In the genomic region with DNA sequence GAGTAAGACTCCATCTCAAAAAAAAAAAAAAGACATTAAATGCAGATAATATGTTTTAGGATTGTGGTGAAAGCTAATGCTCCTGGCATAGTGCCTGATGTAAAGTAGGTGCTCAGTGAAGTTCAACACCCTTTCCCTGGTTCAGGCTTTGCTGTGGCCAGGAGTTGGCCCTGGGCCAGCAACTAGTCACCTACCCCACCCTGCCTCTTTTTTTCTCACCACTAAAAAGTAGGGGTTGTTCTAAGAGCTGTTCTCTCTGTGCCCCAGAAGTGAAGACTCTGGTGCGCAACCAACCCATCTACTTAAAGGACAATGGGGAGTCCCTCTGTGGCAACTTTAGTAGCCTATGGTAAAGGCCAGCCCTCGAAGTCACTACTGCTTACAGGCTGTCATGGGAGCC, we compare ENCODE assay signal across 16 cellular contexts.
A peak's percentile ranks its signal among the peaks of the same experiment; 100 is the strongest.
DNase-seq lines count a peak whose midpoint lies in the region; ATAC-seq and TF ChIP-seq lines count a peak whose summit lies in the region.
"Had no signal": no experiment of that assay in that cellular context is flagged by ENCODE, and none has a peak within 500 bp of the region (broad histone marks: within the 10 kb centered on the region; RNA-seq: fewer than 3 reads in every experiment).

No MANE protein-coding gene starts in this region.

- H3K36me3 Mint-ChIP-seq in natural killer cell (no peaks in the 10 kb centered on the region), WTC11 (no peaks in the 10 kb centered on the region)
- no peaks in the 10 kb centered on the region for H3K36me3 Mint-ChIP-seq in natural killer cell treated with Interleukin-12 subunit alpha and Interleukin-12 subunit beta and Interleukin-15 and Interleukin-18, amount 100 ng/mL, for 72 hours

- CTCF ChIA-PET in WTC11 (lab: Charles Lee): interaction anchor here (1.1 to 2.1 kb wide), 3 partner anchors 11 to 96 kb away, joined by 3 to 7 read pairs (median 4); no protein-coding TSS in a partner anchor
- CTCF ChIA-PET in OCI-LY7 (lab: Charles Lee; ENCODE audit: unreplicated experiment): no interaction called here

- no peaks in the 10 kb centered on the region for H3K27me3 Mint-ChIP-seq in natural killer cell (ENCODE audit: low read depth in 2 of 2)
- no peaks in the 10 kb centered on the region for H3K27me3 Mint-ChIP-seq in natural killer cell treated with Interleukin-12 subunit alpha and Interleukin-12 subunit beta and Interleukin-15 and Interleukin-18, amount 100 ng/mL, for 72 hours
- no peaks in the 10 kb centered on the region for H3K27me3 Mint-ChIP-seq in WTC11 (ENCODE audit: low read depth)
- H3K27me3 Mint-ChIP-seq: stimulated activated naive CD8-positive, alpha-beta T cell treated with anti-CD3 and anti-CD28 coated beads, Interleukin-15, Interleukin-2, amounts not matched to agents 100 ng/mL and 50 ng/mL, for 24 hours had no signal

- no peaks in the 10 kb centered on the region for H3K9me3 ChIP-seq in Loucy (ENCODE audit: insufficient read depth, low read depth, low read length)
- no peaks in the 10 kb centered on the region for H3K9me3 ChIP-seq in OCI-LY7 (ENCODE audit: low read length)
- H3K9me3 ChIP-seq: BLaER1, heart left ventricle, pancreas had no signal

- H3K36me3 ChIP-seq in Loucy (ENCODE audit: insufficient read depth, low read length): peaks cover 5% of the 10 kb centered on the region; the same call in 1 of the 2 replicates
- no peaks in the 10 kb centered on the region for H3K36me3 ChIP-seq in OCI-LY7 (ENCODE audit: insufficient read depth, low read length)

- H3K4me3 ChIP-seq in Loucy (ENCODE audit: low read length, poor library complexity, severe bottlenecking): peak overlapping the region; percentile 0
- no peak overlapping the region for H3K4me3 ChIP-seq in OCI-LY7 (ENCODE audit: low read depth, low read length, poor library complexity, severe bottlenecking)
- H3K4me3 ChIP-seq: BLaER1, GM12878, heart left ventricle, pancreas had no signal

- H3F3A ChIP-seq in Loucy (ENCODE audit: low read depth): no peaks in the 10 kb centered on the region

- in situ Hi-C loops in GM13977 (cut with MboI; ENCODE audit: low pct_unique_long_range_greater_than_20kb, low sequenced_read_pairs, unreplicated experiment): no loop called here

- ATAC-seq in natural killer cell: peak in 2 of 3 donors; percentile 62 to 63
- no peak for ATAC-seq in natural killer cell treated with Interleukin-12 subunit alpha and Interleukin-12 subunit beta and Interleukin-15 and Interleukin-18, amount 100 ng/mL, for 72 hours
- no peak for ATAC-seq in WTC11
- ATAC-seq: GM12878, heart left ventricle had no signal

- H3K4me2 ChIP-seq in Loucy (ENCODE audit: low read depth, low read length, poor library complexity, severe bottlenecking): peak overlapping the region; percentile 32
- no peak overlapping the region for H3K4me2 ChIP-seq in OCI-LY7 (ENCODE audit: low read length)
- H3K4me2 ChIP-seq: BLaER1 had no signal

- no peak overlapping the region for H3K27ac ChIP-seq in OCI-LY7 (ENCODE audit: low read depth, low read length, poor library complexity, severe bottlenecking)
- H3K27ac ChIP-seq: BLaER1, heart left ventricle, pancreas, VCaP had no signal

- no peaks in the 10 kb centered on the region for H3K9me2 ChIP-seq in Loucy (replicated peaks; ENCODE audit: low read depth, low read length)
- H3K9me2 ChIP-seq in OCI-LY7 (ENCODE audit: insufficient read depth, low read length): no peaks in the 10 kb centered on the region

- H3K4me3 Mint-ChIP-seq in natural killer cell (no peak overlapping the region), WTC11 (no peak overlapping the region)
- H3K4me3 Mint-ChIP-seq in natural killer cell treated with Interleukin-12 subunit alpha and Interleukin-12 subunit beta and Interleukin-15 and Interleukin-18, amount 100 ng/mL, for 72 hours: no peak overlapping the region
- H3K4me3 Mint-ChIP-seq: stimulated activated naive CD8-positive, alpha-beta T cell treated with anti-CD3 and anti-CD28 coated beads, Interleukin-15, Interleukin-2, amounts not matched to agents 100 ng/mL and 50 ng/mL, for 24 hours had no signal

- DNase-seq in natural killer cell (no peak), WTC11 (ENCODE audit: low spot score) (no peak), GM13977 (ENCODE audit: low spot score) (no peak), OCI-LY7 (ENCODE audit: low spot score) (no peak)
- DNase-seq in natural killer cell treated with Interleukin-12 subunit alpha and Interleukin-12 subunit beta and Interleukin-15 and Interleukin-18, amount 100 ng/mL, for 72 hours (ENCODE audit: low spot score): no peak
- DNase-seq in effector CD8-positive, alpha-beta T cell (lab: John Stamatoyannopoulos, UW): peak; percentile 42
- DNase-seq: kidney glomerular epithelial cell, NCI-H1105, pancreas, small intestine had no signal

- H4K20me1 ChIP-seq in Loucy (ENCODE audit: insufficient read depth, low read length, poor library complexity, severe bottlenecking) (no peaks in the 10 kb centered on the region), OCI-LY7 (ENCODE audit: insufficient read depth, low read length) (no peaks in the 10 kb centered on the region)
- H4K20me1 ChIP-seq: BLaER1 had no signal

- POLR2A ChIA-PET in WTC11 (lab: Charles Lee): no interaction called here
- POLR2A ChIA-PET in OCI-LY7 (lab: Charles Lee): no interaction called here

- no TSS peak for BruUV-seq in OCI-LY7 (replicated peaks; lab: Mats Ljungman, UMichigan)

- no peak for TF ChIP-seq CTCF in natural killer cell (IDR thresholded peaks at IDR 0.05)
- no peak for TF ChIP-seq CTCF in Loucy (conservative IDR thresholded peaks at IDR 0.05; ENCODE audit: low read length)
- no peak for TF ChIP-seq CTCF in WTC11 (IDR thresholded peaks at IDR 0.05)
- no peak for TF ChIP-seq CTCF in GM13977 (IDR thresholded peaks at IDR 0.05; ENCODE audit: extremely low read depth, insufficient read depth, missing control alignments)
- no peak for TF ChIP-seq CTCF in OCI-LY7 (conservative IDR thresholded peaks at IDR 0.05; ENCODE audit: low read length)

- H3K4me1 Mint-ChIP-seq in natural killer cell: peaks cover 16 to 21% of the 10 kb centered on the region in 2 donors
- H3K4me1 Mint-ChIP-seq in natural killer cell treated with Interleukin-12 subunit alpha and Interleukin-12 subunit beta and Interleukin-15 and Interleukin-18, amount 100 ng/mL, for 72 hours (ENCODE audit: low read depth in 2 of 2): peaks cover 6 to 19% of the 10 kb centered on the region in 2 donors
- peaks cover 57% of the 10 kb centered on the region for H3K4me1 Mint-ChIP-seq in WTC11

- no peaks in the 10 kb centered on the region for H3K9me3 Mint-ChIP-seq in natural killer cell
- no peaks in the 10 kb centered on the region for H3K9me3 Mint-ChIP-seq in natural killer cell treated with Interleukin-12 subunit alpha and Interleukin-12 subunit beta and Interleukin-15 and Interleukin-18, amount 100 ng/mL, for 72 hours
- no peaks in the 10 kb centered on the region for H3K9me3 Mint-ChIP-seq in WTC11
- H3K9me3 Mint-ChIP-seq: stimulated activated naive CD8-positive, alpha-beta T cell treated with anti-CD3 and anti-CD28 coated beads, Interleukin-15, Interleukin-2, amounts not matched to agents 100 ng/mL and 50 ng/mL, for 24 hours had no signal

- H3K27me3 ChIP-seq in Loucy (ENCODE audit: insufficient read depth, low read length, poor library complexity, severe bottlenecking): no peaks in the 10 kb centered on the region
- H3K27me3 ChIP-seq: BLaER1, heart left ventricle, pancreas had no signal

- H3K4me1 ChIP-seq in Loucy (ENCODE audit: insufficient read depth, low read length, poor library complexity, severe bottlenecking) (peaks cover 17% of the 10 kb centered on the region), OCI-LY7 (ENCODE audit: insufficient read depth, low read length, poor library complexity, severe bottlenecking) (no peaks in the 10 kb centered on the region)
- H3K4me1 ChIP-seq: BLaER1, pancreas had no signal

- H3K79me2 ChIP-seq in Loucy (ENCODE audit: insufficient read depth, low read length) (no peaks in the 10 kb centered on the region), OCI-LY7 (ENCODE audit: insufficient read depth, low read depth, low read length) (no peaks in the 10 kb centered on the region)

- H3K9ac ChIP-seq in Loucy (ENCODE audit: low read depth, low read length, poor library complexity, severe bottlenecking): peak overlapping the region; percentile 39
- H3K9ac ChIP-seq: BLaER1 had no signal

- peak overlapping the region; percentile 50 to 79 for H3K27ac Mint-ChIP-seq in natural killer cell
- no peak overlapping the region for H3K27ac Mint-ChIP-seq in natural killer cell treated with Interleukin-12 subunit alpha and Interleukin-12 subunit beta and Interleukin-15 and Interleukin-18, amount 100 ng/mL, for 72 hours
- no peak overlapping the region for H3K27ac Mint-ChIP-seq in WTC11

- intact Hi-C loops in natural killer cell (cut with micrococcal nuclease): no loop called here
- intact Hi-C loops in OCI-LY7 (cut with micrococcal nuclease; ENCODE audit: unreplicated experiment): no loop called here

- no peak overlapping the region for H2AFZ ChIP-seq in Loucy (ENCODE audit: low read length)
- H2AFZ ChIP-seq in OCI-LY7 (ENCODE audit: low read length): no peak overlapping the region

TF ChIP-seq in WTC11, 78 proteins besides CTCF, POLR2A, EP300 and RAD21 (continues in another document):
- no peak for TF ChIP-seq MYBL2 (CRISPR knock-in tag; IDR thresholded peaks at IDR 0.05)
- TF ChIP-seq ELF4 (CRISPR knock-in tag; IDR thresholded peaks at IDR 0.05; ENCODE audit: low read depth): no peak
- TF ChIP-seq, protein P1, sequence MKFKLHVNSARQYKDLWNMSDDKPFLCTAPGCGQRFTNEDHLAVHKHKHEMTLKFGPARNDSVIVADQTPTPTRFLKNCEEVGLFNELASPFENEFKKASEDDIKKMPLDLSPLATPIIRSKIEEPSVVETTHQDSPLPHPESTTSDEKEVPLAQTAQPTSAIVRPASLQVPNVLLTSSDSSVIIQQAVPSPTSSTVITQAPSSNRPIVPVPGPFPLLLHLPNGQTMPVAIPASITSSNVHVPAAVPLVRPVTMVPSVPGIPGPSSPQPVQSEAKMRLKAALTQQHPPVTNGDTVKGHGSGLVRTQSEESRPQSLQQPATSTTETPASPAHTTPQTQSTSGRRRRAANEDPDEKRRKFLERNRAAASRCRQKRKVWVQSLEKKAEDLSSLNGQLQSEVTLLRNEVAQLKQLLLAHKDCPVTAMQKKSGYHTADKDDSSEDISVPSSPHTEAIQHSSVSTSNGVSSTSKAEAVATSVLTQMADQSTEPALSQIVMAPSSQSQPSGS (CRISPR knock-in tag; IDR thresholded peaks at IDR 0.05; ENCODE audit: borderline replicate concordance, low read depth): no peak
- no peak for TF ChIP-seq E2F1 (CRISPR knock-in tag; IDR thresholded peaks at IDR 0.05)
- no peak for TF ChIP-seq FOXP1 (CRISPR knock-in tag; IDR thresholded peaks at IDR 0.05; ENCODE audit: borderline replicate concordance)

Comparison
In these comparisons a context has a peak if more than half of its experiments do, and no peak if none do; other contexts are left out.
1. ATAC-seq: peak in natural killer cell (2 of 3); none in natural killer cell treated with Interleukin-12 subunit alpha and Interleukin-12 subunit beta and Interleukin-15 and Interleukin-18, amount 100 ng/mL, for 72 hours (0 of 2) and WTC11 (single experiment).
2. H3K27ac Mint-ChIP-seq: peak in natural killer cell (2 of 2); none in natural killer cell treated with Interleukin-12 subunit alpha and Interleukin-12 subunit beta and Interleukin-15 and Interleukin-18, amount 100 ng/mL, for 72 hours (0 of 2) and WTC11 (single experiment).